Comparison of ENCODE assay signal across 8 cellular contexts in the genomic region with DNA sequence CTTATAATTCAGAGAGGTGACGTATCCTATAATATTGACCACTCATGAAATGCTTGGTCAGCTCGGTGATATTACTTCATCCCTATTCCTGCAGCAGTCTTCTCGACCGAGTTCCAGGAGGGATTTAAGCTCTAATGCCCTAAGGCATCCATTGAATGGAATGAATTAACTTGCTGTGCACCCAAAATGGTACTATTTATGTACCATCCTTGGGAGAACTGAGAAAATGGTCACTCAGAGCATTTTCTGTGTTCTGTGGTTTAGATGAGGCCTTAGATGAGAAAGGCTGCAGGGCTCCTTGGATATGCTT. TPM values are rescaled to one million over a fixed set of nuclear protein-coding genes. Genes with fewer than 3 reads are reported as not detected.
DNase-seq lines count a peak whose midpoint lies in the region; ATAC-seq and TF ChIP-seq lines count a peak whose summit lies in the region.

No MANE protein-coding gene starts in this region.

- no peaks in the 10 kb centered on the region for H3K9me3 ChIP-seq in H9 (ENCODE audit: control insufficient read depth, low read depth, low read length)
- no peaks in the 10 kb centered on the region for H3K9me3 ChIP-seq in right cardiac atrium (ENCODE audit: control insufficient read depth, low read length)

- H3K27me3 ChIP-seq in H9 (ENCODE audit: insufficient read depth, low read length) (no peaks in the 10 kb centered on the region), right cardiac atrium (ENCODE audit: control insufficient read depth, insufficient read depth) (no peaks in the 10 kb centered on the region)

- H3K9ac ChIP-seq in H9 (ENCODE audit: extremely low read depth, insufficient read length, low read length) = peak overlapping the region; percentile 96

- H2AFZ ChIP-seq in H9 (ENCODE audit: low read length) = no peak overlapping the region

- peak overlapping the region; percentile 56; the same call in 1 of the 2 replicates for H3K14ac ChIP-seq in H9 (ENCODE audit: insufficient read depth, low read length)

- DNase-seq in H9 = no peak
- no peak for DNase-seq in activated CD4-positive, alpha-beta memory T cell treated with anti-CD3 and anti-CD28 coated beads for 36 hours
- no peak for DNase-seq in right cardiac atrium
- no peak for DNase-seq in NCI-H510A treated with DMSO at 0.1 percent for 48 hours (lab: John Stamatoyannopoulos, UW)
- no peak for DNase-seq in NAMALWA (ENCODE audit: low spot score)
- no peak for DNase-seq in HK-2 (ENCODE audit: unreplicated experiment)

- no peak overlapping the region for H3K4ac ChIP-seq in H9 (ENCODE audit: low read depth, low read length)

- peaks cover 5% of the 10 kb centered on the region; the same call in 1 of the 2 replicates for H3K79me2 ChIP-seq in H9 (ENCODE audit: insufficient read depth, low read length)

- H3K79me1 ChIP-seq in H9 (ENCODE audit: insufficient read depth, low read depth, low read length, poor library complexity, severe bottlenecking) = peaks cover 7% of the 10 kb centered on the region

- H4K91ac ChIP-seq in H9 (ENCODE audit: insufficient read length, low read depth, low read length) = no peak overlapping the region

- no peak for TF ChIP-seq CTCF in H9 (conservative IDR thresholded peaks at IDR 0.05)

- WGBS in H9 (ENCODE audit: extremely low coverage, insufficient read length, low lambda C conversion rate) = no CpG with 5 or more reads among the region's 4 CpGs
- 0% methylated on average over 4 of the region's 4 CpGs for WGBS in right cardiac atrium

- H2BK120ac ChIP-seq in H9 (ENCODE audit: low read depth, low read length, poor library complexity, severe bottlenecking) = no peak overlapping the region

- H3K23ac ChIP-seq in H9 (ENCODE audit: insufficient read length, low read depth, low read length) = no peak overlapping the region

- no peak overlapping the region for H3K56ac ChIP-seq in H9 (ENCODE audit: insufficient read length, low read depth, low read length)

- H2BK20ac ChIP-seq in H9 (ENCODE audit: low read depth, low read length, poor library complexity, severe bottlenecking) = no peak overlapping the region

- H3K27ac ChIP-seq in H9 (ENCODE audit: insufficient read length, low read depth, low read length) = peak overlapping the region; percentile 94
- peak overlapping the region; percentile 94 for H3K27ac ChIP-seq in right cardiac atrium (ENCODE audit: low read length)
- H3K27ac ChIP-seq in skin epidermis = peak overlapping the region in 20 of 21 experiments; percentile 93 to 100 (median 98)

- no peak overlapping the region for H2BK12ac ChIP-seq in H9 (ENCODE audit: insufficient read length, low read depth, low read length)

- ATAC-seq in right cardiac atrium (no peak), HG03565 (IDR thresholded peaks at IDR 0.05; ENCODE audit: unreplicated experiment) (no peak)

- no peak overlapping the region for H2BK15ac ChIP-seq in H9 (ENCODE audit: low read depth, low read length)

- peak overlapping the region; percentile 20 for H4K5ac ChIP-seq in H9 (ENCODE audit: insufficient read length, low read depth, low read length)

- H2AK5ac ChIP-seq in H9 (ENCODE audit: insufficient read length, low read length) = no peak overlapping the region

- no peaks in the 10 kb centered on the region; a peak in 1 of 5 replicates for H3K9me3 Mint-ChIP-seq in H9
- H3K9me3 Mint-ChIP-seq in activated CD4-positive, alpha-beta memory T cell treated with anti-CD3 and anti-CD28 coated beads for 36 hours = no peaks in the 10 kb centered on the region

- peaks cover 2% of the 10 kb centered on the region for H4K20me1 ChIP-seq in H9 (ENCODE audit: control insufficient read depth, insufficient read depth, insufficient read length)

- peak overlapping the region; percentile 98 for H3K4me2 ChIP-seq in H9 (ENCODE audit: insufficient read depth, insufficient read length, low read length)

- H3K4me1 Mint-ChIP-seq in H9 = peaks cover 22 to 23% of the 10 kb centered on the region in 2 experiments
- H3K4me1 Mint-ChIP-seq in activated CD4-positive, alpha-beta memory T cell treated with anti-CD3 and anti-CD28 coated beads for 36 hours (ENCODE audit: low read depth) = peaks cover 38% of the 10 kb centered on the region

- peaks cover 11% of the 10 kb centered on the region for H3K23me2 ChIP-seq in H9 (ENCODE audit: insufficient read length, low read depth, low read length, poor library complexity, severe bottlenecking)

- H3K4me3 ChIP-seq in right cardiac atrium (ENCODE audit: low read length) (peak overlapping the region; percentile 77), skin epidermis (peak overlapping the region; percentile 58 to 84 (median 81))

- CTCF ChIA-PET in activated CD4-positive, alpha-beta memory T cell treated with anti-CD3 and anti-CD28 coated beads for 36 hours (lab: Charles Lee) = interaction anchor here (0.8 to 6.1 kb wide), 9 partner anchors 12 to 420 kb away, joined by 3 to 39 read pairs (median 6); partner anchors contain the start of gene SQOR

- H3K27me3 Mint-ChIP-seq in H9 (ENCODE audit: low read depth) = peaks cover 2% of the 10 kb centered on the region; the same call in 1 of the 2 replicates
- H3K27me3 Mint-ChIP-seq in activated CD4-positive, alpha-beta memory T cell treated with anti-CD3 and anti-CD28 coated beads for 36 hours = no peaks in the 10 kb centered on the region

- H3K18ac ChIP-seq in H9 (ENCODE audit: insufficient read length, low read depth, low read length) = peak overlapping the region; percentile 5

- 0 out of 2 replicates have a peak, but pooled peaks cover 3% of the 10 kb centered on the region for H3K4me1 ChIP-seq in H9 (ENCODE audit: insufficient read depth, low read length)
- H3K4me1 ChIP-seq in right cardiac atrium (ENCODE audit: control insufficient read depth, insufficient read depth, low read length) = peaks cover 4% of the 10 kb centered on the region

- H4K8ac ChIP-seq in H9 (replicated peaks; ENCODE audit: insufficient read length, low read depth, low read length) = no peak overlapping the region

- peak overlapping the region; percentile 100 for H3K27ac Mint-ChIP-seq in H9
- H3K27ac Mint-ChIP-seq in activated CD4-positive, alpha-beta memory T cell treated with anti-CD3 and anti-CD28 coated beads for 36 hours = peak overlapping the region; percentile 100

- POLR2A ChIA-PET in activated CD4-positive, alpha-beta memory T cell treated with anti-CD3 and anti-CD28 coated beads for 36 hours (lab: Charles Lee) = interaction anchor here (0.6 to 3.2 kb wide), 9 partner anchors 26 to 185 kb away, joined by 3 to 16 read pairs (median 5); partner anchors contain the start of gene SQOR

- peak overlapping the region; percentile 97 to 98 for H3K4me3 Mint-ChIP-seq in H9
- peak overlapping the region; percentile 99 for H3K4me3 Mint-ChIP-seq in activated CD4-positive, alpha-beta memory T cell treated with anti-CD3 and anti-CD28 coated beads for 36 hours

- H3K36me3 Mint-ChIP-seq in H9 (ENCODE audit: insufficient read depth in 1 of 3, low read depth in 3 of 3) = peaks cover 0 to 8% (median 8%) of the 10 kb centered on the region in 3 experiments; a peak in 3 of 7 replicates
- H3K36me3 Mint-ChIP-seq in activated CD4-positive, alpha-beta memory T cell treated with anti-CD3 and anti-CD28 coated beads for 36 hours = peaks cover 7% of the 10 kb centered on the region

- intact Hi-C loops in activated CD4-positive, alpha-beta memory T cell treated with anti-CD3 and anti-CD28 coated beads for 36 hours (cut with micrococcal nuclease) = loop anchor here (1.0 to 2.0 kb wide), 6 partner anchors 27 to 390 kb away; partner anchors contain the start of genes SLC30A4 and SQOR
- intact Hi-C loops in right cardiac atrium (cut with DNase I) = loop anchor here in 2 of 4 donors (5.0 to 10.0 kb wide), 2 partner anchors 63 to 66 kb away; partner anchors contain the start of gene SLC30A4 (in 2 of the 2)

- H3T11ph ChIP-seq in H9 (ENCODE audit: low read length) = no peak overlapping the region

- no peak overlapping the region for H2BK5ac ChIP-seq in H9 (ENCODE audit: insufficient read length, low read length)

RNA-seq across cellular contexts. Expression of gene BLOC1S6, which starts 0.6 kb away (rescaled TPM):
- total RNA-seq in H9 (2021) = 36.9 and 39.7 TPM in 2 replicates
- 10 to 100 TPM; 48.5 to 49.4 TPM for total RNA-seq in activated CD4-positive, alpha-beta memory T cell treated with anti-CD3 and anti-CD28 coated beads for 36 hours
- 10 to 100 TPM; 33.5 to 37.8 (median 35.4) TPM for total RNA-seq in right cardiac atrium
- polyA plus RNA-seq in right cardiac atrium = 18.5 TPM

RNA-seq across cellular contexts. Expression of gene SQOR, which starts 47.0 kb away (rescaled TPM):
- total RNA-seq in H9 (2021) = 0.17 TPM in 1 of 2 replicates, not detected in the other
- total RNA-seq in activated CD4-positive, alpha-beta memory T cell treated with anti-CD3 and anti-CD28 coated beads for 36 hours = 100 to 1,000 TPM; 181 to 194 TPM
- 10 to 100 TPM; 18.2 to 23.6 (median 20.5) TPM for total RNA-seq in right cardiac atrium
- polyA plus RNA-seq in right cardiac atrium = 16.0 TPM

Comparison
In these comparisons a context has a peak if more than half of its experiments do, and no peak if none do; other contexts are left out.
1. RNA of gene SQOR, which starts 47.0 kb away (total RNA-seq): 181 to 194 TPM in activated CD4-positive, alpha-beta memory T cell treated with anti-CD3 and anti-CD28 coated beads for 36 hours and 18.2 to 23.6 TPM in right cardiac atrium; 0.17 TPM in H9; every median in the first group is over 10 times any median in the second.
2. Peak in every context shown above with its lines, with median percentiles within 50 percentile points of each other: H3K27ac ChIP-seq.